In genomic region chr13:54852831-54853230, GRCh38 we compare ENCODE assay signal across 12 cellular contexts.
"Had no signal": no experiment of that assay in that cellular context is flagged by ENCODE, and none has a peak within 500 bp of the region (broad histone marks: within the 10 kb centered on the region; RNA-seq: fewer than 3 reads in every experiment).

No MANE protein-coding gene starts in this region.

- H3K4me3 ChIP-seq: left lung, suprapubic skin had no signal

- DNase-seq: activated B cell treated with CpG ODN at 0.5 μM for 24 hours; activated CD4-positive, alpha-beta T cell treated with anti-CD3 and anti-CD28 coated beads for 48 hours; activated CD8-positive, alpha-beta T cell treated with anti-CD3 and anti-CD28 coated beads for 36 hours; activated effector memory CD4-positive, alpha-beta T cell treated with Interleukin-2 at 50 U/mL for 16 hours; activated naive CD4-positive, alpha-beta T cell treated with anti-CD3 and anti-CD28 coated beads, Interleukin-2, amount 50 U/mL, for 16 hours; activated T-cell treated with anti-CD3 and anti-CD28 coated beads, Interleukin-2, amount 50 U/mL, for 4 hours; hippocampal formation; mammary epithelial cell; trophoblast cell had no signal

- ATAC-seq: activated CD8-positive, alpha-beta T cell treated with anti-CD3 and anti-CD28 coated beads for 36 hours; activated T-cell treated with anti-CD3 and anti-CD28 coated beads, Interleukin-2, amount 50 U/mL, for 4 hours; left lung; sciatic nerve had no signal

- H3K27ac ChIP-seq: left lung, suprapubic skin had no signal

- H3K27me3 ChIP-seq: left lung, suprapubic skin had no signal
